In the genomic region with DNA sequence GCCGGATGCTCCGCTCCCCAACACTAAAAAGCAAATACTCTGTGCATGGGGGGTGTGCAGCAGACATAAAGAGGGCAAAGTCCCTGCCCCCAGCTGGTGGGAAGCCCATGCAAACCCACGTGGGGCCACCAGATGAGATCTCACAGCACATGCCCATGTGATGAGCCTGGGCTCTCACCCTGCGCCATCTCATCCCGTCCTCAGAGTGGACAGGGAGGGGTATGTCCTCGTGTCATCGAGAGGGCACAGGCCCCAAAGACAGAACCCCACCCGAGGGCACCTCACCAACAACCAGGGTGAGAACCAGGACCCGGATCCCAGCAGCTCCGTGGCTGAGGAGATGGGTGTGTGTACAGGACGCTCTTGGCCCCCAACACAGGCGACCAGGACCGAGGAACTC, we compare ENCODE assay signal across 27 cellular contexts. TPM values are rescaled to one million over a fixed set of nuclear protein-coding genes. Genes with fewer than 3 reads are reported as not detected.
"Had no signal": no experiment of that assay in that cellular context is flagged by ENCODE, and none has a peak within 500 bp of the region (broad histone marks: within the 10 kb centered on the region; RNA-seq: fewer than 3 reads in every experiment).

No MANE protein-coding gene starts in this region.

- FAIRE-seq: endometrium, islet of Langerhans, keratinocyte had no signal

- DNase-seq: colonic mucosa; cortex of kidney; effector CD8-positive, alpha-beta T cell; effector memory CD8-positive, alpha-beta T cell; endodermal cell; erythroblast; esophagus squamous epithelium; foreskin fibroblast; foreskin melanocyte; gastrocnemius medialis; glutamatergic neuron; hippocampal formation; kidney glomerular epithelial cell; left colon; left ventricle myocardium superior; lower lobe of right lung; mesendoderm; naive B cell had no signal

- H3K4me1 ChIP-seq: gastrocnemius medialis, lower lobe of right lung had no signal

- H3K27me3 ChIP-seq: colonic mucosa, heart right ventricle had no signal

- H3K4me3 ChIP-seq: colonic mucosa, esophagus squamous epithelium, gastrocnemius medialis, heart right ventricle, lower lobe of right lung, mucosa of descending colon had no signal

- H3K9me3 ChIP-seq: colonic mucosa, esophagus squamous epithelium, gastrocnemius medialis, heart right ventricle, lower lobe of right lung, mucosa of descending colon had no signal

- ATAC-seq: effector memory CD8-positive, alpha-beta T cell; esophagus mucosa; gastrocnemius medialis; heart right ventricle; left colon; left lobe of liver; left ventricle myocardium superior; lower lobe of right lung; mucosa of descending colon had no signal

- H3K27ac ChIP-seq: colonic mucosa, epithelial cell of prostate, esophagus squamous epithelium, gastrocnemius medialis, heart right ventricle, lower lobe of right lung had no signal

- H3K36me3 ChIP-seq: colonic mucosa, esophagus squamous epithelium, gastrocnemius medialis, lower lobe of right lung had no signal

RNA-seq across cellular contexts. Expression of gene ARHGEF16, which starts 25.1 kb away (rescaled TPM):
- total RNA-seq: myocyte had no signal
